7 cellular contexts compared by ENCODE assay signal in the genomic region with DNA sequence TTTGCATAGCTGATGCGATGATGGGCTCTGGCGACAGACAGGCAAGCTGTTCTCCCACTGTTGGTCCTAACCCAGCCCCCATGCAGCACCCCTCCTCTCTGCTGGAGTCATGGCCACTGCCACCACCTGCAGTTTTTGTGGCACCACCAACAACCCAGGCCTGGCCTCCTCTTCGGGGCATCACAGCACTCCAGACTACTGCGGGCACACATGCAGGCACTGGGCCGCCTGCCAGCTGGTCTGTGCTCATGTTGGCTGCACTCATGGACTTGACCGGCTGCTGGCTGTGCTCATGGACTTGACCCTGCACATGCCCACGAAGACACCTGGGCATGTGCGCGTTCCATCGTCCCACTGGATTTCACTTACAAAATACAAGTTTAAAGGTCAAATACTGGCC.
"Had no signal": no experiment of that assay in that cellular context is flagged by ENCODE, and none has a peak within 500 bp of the region (broad histone marks: within the 10 kb centered on the region; RNA-seq: fewer than 3 reads in every experiment).

No MANE protein-coding gene starts in this region.

- ATAC-seq: HCT116 had no signal

- DNase-seq: GM23248, GOT3, H7, HFFc6, KBM-7 had no signal

- H3K9me3 ChIP-seq: HAP-1 had no signal

- H3K4me3 ChIP-seq: GM23248, HAP-1 had no signal

- H3K27ac ChIP-seq: GM23248 had no signal

- H3K36me3 ChIP-seq: HAP-1 had no signal

- H3K9ac ChIP-seq: GM23248 had no signal

- H3K4me1 ChIP-seq: HAP-1 had no signal

- H2AFZ ChIP-seq: GM23248 had no signal
